ENCODE assay signal across 8 cellular contexts in genomic region chr9:35813434-35814105, GRCh38. TPM values are rescaled to one million over a fixed set of nuclear protein-coding genes. Genes with fewer than 3 reads are reported as not detected.
DNase-seq lines count a peak whose midpoint lies in the region; ATAC-seq, FAIRE-seq and TF ChIP-seq lines count a peak whose summit lies in the region.

No MANE protein-coding gene starts in this region.

- peak overlapping the region; percentile 94 for H3K4me3 Mint-ChIP-seq in T-helper 2 cell treated with Interferon-gamma antibody and Interleukin-4, amounts not matched to agents 5 μg/mL and 100 μg/mL, for 36 hours

- H3K4me3 ChIP-seq in epithelial cell of esophagus (ENCODE audit: low read length) = no peak overlapping the region
- peak overlapping the region in 2 of 4 donors; percentile 80 to 89 for H3K4me3 ChIP-seq in pancreas
- H3K4me3 ChIP-seq in aorta (ENCODE audit: low read length in 2 of 2) = no peak overlapping the region

- H3K36me3 ChIP-seq in pancreas (no peaks in the 10 kb centered on the region), aorta (ENCODE audit: control insufficient read depth in 1 of 2, insufficient read depth in 2 of 2, low read length in 1 of 2) (no peaks in the 10 kb centered on the region)

- H3K27ac Mint-ChIP-seq in T-helper 2 cell treated with Interferon-gamma antibody and Interleukin-4, amounts not matched to agents 5 μg/mL and 100 μg/mL, for 36 hours = peak overlapping the region; percentile 85

- H3K4me1 ChIP-seq in pancreas (peaks cover 0 to 20% (median 9%) of the 10 kb centered on the region in 3 donors), aorta (ENCODE audit: control insufficient read depth in 1 of 2, insufficient read depth in 2 of 2, low read length in 2 of 2) (no peaks in the 10 kb centered on the region)

- TF ChIP-seq CTCF in epithelial cell of esophagus (IDR thresholded peaks at IDR 0.05; ENCODE audit: insufficient read depth, low read depth, low read length, missing control alignments) (peak; percentile 46), pancreas (IDR thresholded peaks at IDR 0.05) (no peak)

- H3K27me3 ChIP-seq in pancreas (no peaks in the 10 kb centered on the region), aorta (ENCODE audit: control insufficient read depth in 1 of 2, insufficient read depth in 2 of 2, low read length in 1 of 2) (no peaks in the 10 kb centered on the region)

- peaks cover 4% of the 10 kb centered on the region for H3K27me3 Mint-ChIP-seq in T-helper 2 cell treated with Interferon-gamma antibody and Interleukin-4, amounts not matched to agents 5 μg/mL and 100 μg/mL, for 36 hours (ENCODE audit: low read depth)

- DNase-seq in T-helper 2 cell treated with Interferon-gamma antibody and Interleukin-4, amounts not matched to agents 5 μg/mL and 100 μg/mL, for 36 hours (ENCODE audit: low spot score) = no peak
- DNase-seq in T-helper 2 cell = no peak
- peak; percentile 58 for DNase-seq in OCI-M1 (lab: John Stamatoyannopoulos, UW)
- DNase-seq in epithelial cell of esophagus (ENCODE audit: low read depth) = peak; percentile 67
- no peak for DNase-seq in pancreas
- DNase-seq in aorta = no peak
- no peak for DNase-seq in activated CD4-positive, CD25-positive, alpha-beta regulatory T cell treated with anti-CD3 and anti-CD28 coated beads, Interleukin-2, amount 50 U/mL, for 72 hours
- no peak for DNase-seq in activated naive CD4-positive, alpha-beta T cell treated with Interleukin-2 at 50 U/mL for 16 hours

- H3K9me3 Mint-ChIP-seq in T-helper 2 cell treated with Interferon-gamma antibody and Interleukin-4, amounts not matched to agents 5 μg/mL and 100 μg/mL, for 36 hours = no peaks in the 10 kb centered on the region

- peaks cover 14% of the 10 kb centered on the region for H3K36me3 Mint-ChIP-seq in T-helper 2 cell treated with Interferon-gamma antibody and Interleukin-4, amounts not matched to agents 5 μg/mL and 100 μg/mL, for 36 hours (ENCODE audit: low read depth)

- H3K9me3 ChIP-seq in pancreas = no peaks in the 10 kb centered on the region
- no peaks in the 10 kb centered on the region for H3K9me3 ChIP-seq in aorta (ENCODE audit: control insufficient read depth, low read length)

- intact Hi-C loops in pancreas (cut with DNase I) = loop anchor here in 1 of 3 donors (10.0 kb wide), 1 partner anchor 59 kb away; the partner anchor contains the start of gene MSMP
- intact Hi-C loops in aorta (cut with DNase I) = no loop called here

- H3K4me1 Mint-ChIP-seq in T-helper 2 cell treated with Interferon-gamma antibody and Interleukin-4, amounts not matched to agents 5 μg/mL and 100 μg/mL, for 36 hours (ENCODE audit: low read depth) = peaks cover 24% of the 10 kb centered on the region

- no peak for FAIRE-seq in pancreas (lab: Jason Lieb, UNC)

- H3K27ac ChIP-seq in pancreas (peak overlapping the region; percentile 92 to 100 (median 97)), aorta (ENCODE audit: low read depth in 1 of 2, low read length in 2 of 2) (peak overlapping the region in 1 of 2 donors; percentile 34)

- ATAC-seq in pancreas = no peak
- ATAC-seq in aorta (ENCODE audit: low FRiP score) = no peak

- WGBS in pancreas, 2 donors = 52 to 56% methylated on average over 10 of the region's 10 CpGs
- WGBS in aorta, 2 donors = 73% methylated on average over 10 of the region's 10 CpGs

RNA-seq across cellular contexts. Expression of gene HINT2, which starts 1.3 kb away (rescaled TPM):
- 10 to 100 TPM; 20.6 to 43.7 (median 29.7) TPM for total RNA-seq in pancreas
- 10 to 100 TPM; 51.7 to 64.2 TPM for polyA plus RNA-seq in pancreas
- 10 to 100 TPM; 21.3 to 26.0 TPM for total RNA-seq in aorta
- polyA plus RNA-seq in aorta = 10 to 100 TPM; 34.8 to 61.5 TPM

RNA-seq across cellular contexts. Expression of gene SPAG8, which starts 1.5 kb away (rescaled TPM):
- total RNA-seq in pancreas (1 to 10 TPM in 2 of 6 donors, under 1 TPM in 4; 0.52 to 1.8 (median 0.83) TPM), aorta (1 to 10 TPM in 1 of 2 donors, under 1 TPM in 1; 0.71 to 3.0 TPM)
- polyA plus RNA-seq in pancreas (1 to 10 TPM; 1.6 to 3.1 TPM), aorta (1 to 10 TPM in 1 of 2 donors, not detected in 1; 4.4 TPM)

RNA-seq across cellular contexts. Expression of gene FAM221B, which starts 15.0 kb away (rescaled TPM):
- total RNA-seq in pancreas (not detected), aorta (not detected)
- polyA plus RNA-seq in pancreas (under 1 TPM in 1 of 2 donors, not detected in 1; 0.11 TPM), aorta (under 1 TPM in 1 of 2 donors, not detected in 1; 0.13 TPM)

RNA-seq across cellular contexts. Expression of gene TMEM8B, which starts 15.5 kb away (rescaled TPM):
- 10 to 100 TPM in 1 of 6 donors, 1 to 10 TPM in 5; 4.9 to 10.3 (median 7.0) TPM for total RNA-seq in pancreas
- polyA plus RNA-seq in pancreas = 10 to 100 TPM; 11.1 to 17.2 TPM
- 10 to 100 TPM; 16.3 to 20.8 TPM for total RNA-seq in aorta
- polyA plus RNA-seq in aorta = 10 to 100 TPM in 1 of 2 donors, 1 to 10 TPM in 1; 6.8 to 31.2 TPM

RNA-seq across cellular contexts. Expression of gene NPR2, which starts 22.2 kb away (rescaled TPM):
- total RNA-seq in pancreas (1 to 10 TPM; 2.2 to 7.9 (median 2.7) TPM), aorta (10 to 100 TPM; 39.7 to 45.6 TPM)
- polyA plus RNA-seq in pancreas (10 to 100 TPM in 1 of 2 donors, 1 to 10 TPM in 1; 8.3 to 14.6 TPM), aorta (10 to 100 TPM; 13.3 to 85.0 TPM)

Comparison
In these comparisons a context has a peak if more than half of its experiments do, and no peak if none do; other contexts are left out.
1. DNase-seq: peak in OCI-M1 (single experiment) and epithelial cell of esophagus (single experiment); none in T-helper 2 cell treated with Interferon-gamma antibody and Interleukin-4, amounts not matched to agents 5 μg/mL and 100 μg/mL, for 36 hours (single experiment), T-helper 2 cell (0 of 5), pancreas (0 of 6), aorta (0 of 2), activated CD4-positive, CD25-positive, alpha-beta regulatory T cell treated with anti-CD3 and anti-CD28 coated beads, Interleukin-2, amount 50 U/mL, for 72 hours (single experiment) and activated naive CD4-positive, alpha-beta T cell treated with Interleukin-2 at 50 U/mL for 16 hours (single experiment).